Comparison of ENCODE assay signal across 8 cellular contexts in genomic region chr18:5704847-5705246, GRCh38.
"Had no signal": no experiment of that assay in that cellular context is flagged by ENCODE, and none has a peak within 500 bp of the region (broad histone marks: within the 10 kb centered on the region; RNA-seq: fewer than 3 reads in every experiment).

No MANE protein-coding gene starts in this region.

- H3K4me1 Mint-ChIP-seq: IgD-negative memory B cell had no signal

- H3K27ac Mint-ChIP-seq: HFFc6 had no signal

- DNase-seq: GM23248, HFFc6, KBM-7 had no signal

- H3K27ac ChIP-seq: GM23248, HL-60 had no signal

- H3K27me3 Mint-ChIP-seq: IgD-negative memory B cell had no signal

- H2AFZ ChIP-seq: GM23248 had no signal

- H3K9me3 ChIP-seq: HAP-1 had no signal

- ATAC-seq: HCT116, HepG2 had no signal

- H3K4me1 ChIP-seq: HAP-1 had no signal

- H3K4me3 Mint-ChIP-seq: HFFc6, IgD-negative memory B cell had no signal

- H3K36me3 ChIP-seq: HAP-1 had no signal

- H3K4me3 ChIP-seq: GM23248, HAP-1 had no signal
